In genomic region chr12:70645494-70646317, GRCh38 we compare ENCODE assay signal across 8 cellular contexts. TPM values are rescaled to one million over a fixed set of nuclear protein-coding genes. Genes with fewer than 3 reads are reported as not detected.
DNase-seq lines count a peak whose midpoint lies in the region; ATAC-seq and TF ChIP-seq lines count a peak whose summit lies in the region.

No MANE protein-coding gene starts in this region.

- no peaks in the 10 kb centered on the region for H3K9me3 ChIP-seq in left ventricle myocardium inferior (replicated peaks)
- H3K9me3 ChIP-seq in skeletal muscle satellite cell (replicated peaks; ENCODE audit: low read length) = no peaks in the 10 kb centered on the region

- H3K4me1 ChIP-seq in left ventricle myocardium inferior = peaks cover 49% of the 10 kb centered on the region
- peaks cover 47% of the 10 kb centered on the region for H3K4me1 ChIP-seq in skeletal muscle satellite cell (ENCODE audit: control insufficient read depth, insufficient read depth, low read length)

- intact Hi-C loops in left ventricle myocardium inferior (cut with micrococcal nuclease) = no loop called here

- TF ChIP-seq CTCF in VCaP (conservative IDR thresholded peaks at IDR 0.05) (no peak), left ventricle myocardium inferior (IDR thresholded peaks at IDR 0.05; ENCODE audit: borderline replicate concordance) (no peak)

- peak overlapping the region; percentile 71 for H3K9ac ChIP-seq in skeletal muscle satellite cell (ENCODE audit: low read depth, low read length)

- DNase-seq in left ventricle myocardium inferior (peak; percentile 40), NOMO-1 treated with dmso at 0.1 percent for 144 hours (lab: John Stamatoyannopoulos, UW; ENCODE audit: unreplicated experiment) (no peak), SK-N-DZ (ENCODE audit: low spot score) (no peak)

- H3K4me3 ChIP-seq in left ventricle myocardium inferior (peak overlapping the region; percentile 13), skeletal muscle satellite cell (ENCODE audit: low read length) (peak overlapping the region; percentile 46)

- H3K27me3 ChIP-seq in left ventricle myocardium inferior (ENCODE audit: low read depth) (no peaks in the 10 kb centered on the region), skeletal muscle satellite cell (ENCODE audit: control insufficient read depth, insufficient read depth, low read length) (no peaks in the 10 kb centered on the region)

- H3K27ac ChIP-seq in VCaP (peak overlapping the region; percentile 70), left ventricle myocardium inferior (replicated peaks) (peak overlapping the region; percentile 75)

- H3K4me2 ChIP-seq in skeletal muscle satellite cell (ENCODE audit: low read length) = peak overlapping the region; percentile 75

- ATAC-seq in GM18858 (IDR thresholded peaks at IDR 0.05; ENCODE audit: unreplicated experiment) (peak; percentile 63), HG03139 (IDR thresholded peaks at IDR 0.05; ENCODE audit: unreplicated experiment) (peak; percentile 64), GM18868 (IDR thresholded peaks at IDR 0.05; ENCODE audit: unreplicated experiment) (no peak)

- H3K36me3 ChIP-seq in left ventricle myocardium inferior = no peaks in the 10 kb centered on the region
- no peaks in the 10 kb centered on the region for H3K36me3 ChIP-seq in skeletal muscle satellite cell (ENCODE audit: insufficient read depth, low read length)

RNA-seq across cellular contexts. Expression of gene PTPRB, which starts 8.5 kb away (rescaled TPM):
- 38.7 TPM for total RNA-seq in left ventricle myocardium inferior
- total RNA-seq in skeletal muscle satellite cell (2012; rRNA removed) = 0.22 and 1.0 TPM in 2 replicates
- not detected in 2 replicates for polyA plus RNA-seq in SK-N-DZ (2014; cell fraction: cytosol; rRNA removed)
- 0.06 TPM in 1 of 2 replicates, not detected in the other for polyA plus RNA-seq in SK-N-DZ (2014; cell fraction: nucleus; rRNA removed)
